Comparison of ENCODE assay signal across 8 cellular contexts in the genomic region with DNA sequence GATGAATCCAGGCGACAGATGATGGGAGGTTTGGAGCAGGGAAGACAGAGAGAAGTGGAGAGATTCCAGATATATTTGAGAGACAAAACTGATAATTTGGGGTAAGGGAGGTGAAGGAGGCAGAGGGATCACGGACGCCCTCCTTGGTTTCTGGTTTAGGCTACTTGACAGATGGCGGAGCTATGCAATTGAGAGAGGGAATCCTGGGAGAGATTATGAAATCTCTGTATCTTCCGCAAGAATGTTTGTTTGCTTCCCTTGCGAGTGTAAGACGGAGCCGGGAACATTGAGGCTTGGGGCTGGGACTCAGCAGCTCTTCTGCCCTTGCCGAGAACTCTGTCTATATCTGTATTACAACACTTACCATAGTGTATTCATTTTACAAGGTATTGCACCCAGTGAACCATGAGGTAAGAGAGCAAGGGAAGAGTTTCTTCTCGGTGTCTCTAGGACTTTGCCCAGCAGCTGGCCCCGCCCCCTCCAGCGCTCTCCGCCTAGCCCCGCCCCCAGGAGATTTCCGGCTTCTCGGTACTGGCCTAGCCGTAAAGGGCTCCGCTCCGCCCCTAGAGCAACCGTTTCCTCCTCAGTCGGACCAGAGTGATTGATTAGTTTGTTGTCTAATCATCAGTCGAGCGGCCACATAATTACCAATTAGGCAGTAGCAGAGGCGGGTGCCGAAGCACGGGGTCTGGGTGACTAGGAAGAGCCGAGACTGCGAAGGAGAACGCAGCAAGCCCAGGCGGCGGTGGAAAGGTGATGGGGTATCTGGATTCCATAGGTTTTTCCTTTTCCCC. TPM values are rescaled to one million over a fixed set of nuclear protein-coding genes. Genes with fewer than 3 reads are reported as not detected.
DNase-seq lines count a peak whose midpoint lies in the region; ATAC-seq and TF ChIP-seq lines count a peak whose summit lies in the region.

A gene with protein sequence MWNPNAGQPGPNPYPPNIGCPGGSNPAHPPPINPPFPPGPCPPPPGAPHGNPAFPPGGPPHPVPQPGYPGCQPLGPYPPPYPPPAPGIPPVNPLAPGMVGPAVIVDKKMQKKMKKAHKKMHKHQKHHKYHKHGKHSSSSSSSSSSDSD (plus strand): TSS at position 695 of the 794 bp plus-strand sequence. CDS start 981 bp downstream, outside the sequence.

- no peak for TF ChIP-seq EP300 in SK-N-SH (IDR thresholded peaks at IDR 0.05; ENCODE audit: borderline replicate concordance in 1 of 2, low read depth in 1 of 2, low read length in 1 of 2)
- TF ChIP-seq EP300 in suprapubic skin (IDR thresholded peaks at IDR 0.05): no peak

- no peaks in the 10 kb centered on the region for H4K20me1 ChIP-seq in SK-N-SH (ENCODE audit: insufficient read depth)

- H3K36me3 ChIP-seq in GM06990 (ENCODE audit: control insufficient read depth, insufficient read depth, low read length): peaks cover 10% of the 10 kb centered on the region
- H3K36me3 ChIP-seq in SK-N-SH (replicated peaks in 1 of 2; ENCODE audit: control insufficient read depth in 1 of 2, insufficient read depth in 2 of 2, low read length in 1 of 2): peaks cover 11 to 17% of the 10 kb centered on the region in 2 experiments
- peaks cover 23% of the 10 kb centered on the region for H3K36me3 ChIP-seq in suprapubic skin

- H3K9me2 ChIP-seq in SK-N-SH: no peaks in the 10 kb centered on the region

- H3K9ac ChIP-seq in SK-N-SH: peak within 1 kb of the TSS; percentile 71

- CTCF ChIA-PET in SK-N-SH (lab: Yijun Ruan, JAX): interaction anchor here (0.7 to 2.7 kb wide), 10 partner anchors 10 to 120 kb away, joined by 3 to 14 read pairs (median 4); a partner anchor contains a TSS

- peak within 1 kb of the TSS; percentile 89 to 92 for H3K27ac ChIP-seq in SK-N-SH (ENCODE audit: low read depth in 2 of 2, low read length in 1 of 2)
- H3K27ac ChIP-seq in suprapubic skin: peak within 1 kb of the TSS; percentile 93

- peaks cover 11% of the 10 kb centered on the region for H3F3A ChIP-seq in SK-N-SH (replicated peaks; ENCODE audit: insufficient read depth)

- H3K4me1 ChIP-seq in SK-N-SH (ENCODE audit: control insufficient read depth in 1 of 2, insufficient read depth in 2 of 2, low read depth in 1 of 2, low read length in 1 of 2): peaks cover 0 to 7% of the 10 kb centered on the region in 2 experiments; a peak in 1 of 4 replicates
- peaks cover 37% of the 10 kb centered on the region for H3K4me1 ChIP-seq in suprapubic skin

- DNase-seq in GM06990 (ENCODE audit: extremely low read depth, insufficient read length) (peak; percentile 93), NCI-H1048 (lab: John Stamatoyannopoulos, UW) (peak; percentile 98), SK-N-SH (peak; percentile 93), germinal center (ENCODE audit: low spot score) (peak; percentile 96), nucleus accumbens (lab: John Stamatoyannopoulos, UW) (peak; percentile 61 to 99 (median 96)), suprapubic skin (ENCODE audit: low spot score in 2 of 2) (peak; percentile 99)
- peak; percentile 99 for DNase-seq in activated naive CD4-positive, alpha-beta T cell treated with anti-CD3 and anti-CD28 coated beads, Interleukin-2, amount 50 U/mL, for 16 hours

- H3K9me3 ChIP-seq in SK-N-SH (no peaks in the 10 kb centered on the region), suprapubic skin (no peaks in the 10 kb centered on the region)

- TF ChIP-seq CTCF in GM06990 (IDR thresholded peaks at IDR 0.05; ENCODE audit: insufficient read depth, low read length, poor library complexity, severe bottlenecking) (no peak), SK-N-SH (IDR thresholded peaks at IDR 0.05) (no peak), suprapubic skin (IDR thresholded peaks at IDR 0.05) (no peak)

- peak; percentile 99 for ATAC-seq in HG02571 (IDR thresholded peaks at IDR 0.05; ENCODE audit: unreplicated experiment)

- peak within 1 kb of the TSS; percentile 88 for H3K4me2 ChIP-seq in SK-N-SH

- peak within 1 kb of the TSS; percentile 78 for H3K4me3 ChIP-seq in GM06990 (replicated peaks; ENCODE audit: low read depth, low read length)
- peak within 1 kb of the TSS; percentile 65 to 72 for H3K4me3 ChIP-seq in SK-N-SH (ENCODE audit: low read depth in 2 of 2, low read length in 1 of 2)
- H3K4me3 ChIP-seq in suprapubic skin: peak within 1 kb of the TSS; percentile 66

- no peak for TF ChIP-seq RAD21 in SK-N-SH (IDR thresholded peaks at IDR 0.05; ENCODE audit: low read length)

- peak; percentile 91 to 95 for TF ChIP-seq POLR2A in suprapubic skin (IDR thresholded peaks at IDR 0.05)

- no peaks in the 10 kb centered on the region for H3K27me3 ChIP-seq in GM06990 (replicated peaks; ENCODE audit: control insufficient read depth, insufficient read depth, low read length)
- H3K27me3 ChIP-seq in SK-N-SH (ENCODE audit: insufficient read depth): no peaks in the 10 kb centered on the region
- no peaks in the 10 kb centered on the region for H3K27me3 ChIP-seq in suprapubic skin

- POLR2A ChIA-PET in SK-N-SH (lab: Yijun Ruan, JAX): interaction anchor here (1.3 to 1.4 kb wide), 5 partner anchors 60 to 120 kb away, joined by 5 to 13 read pairs (median 7); a partner anchor contains a TSS

- H3K79me2 ChIP-seq in SK-N-SH (ENCODE audit: insufficient read depth): peaks cover 34% of the 10 kb centered on the region

- peak within 1 kb of the TSS; percentile 91 for H2AFZ ChIP-seq in SK-N-SH (ENCODE audit: low read depth)

- 2% methylated on average over 31 of the region's 31 CpGs for WGBS in SK-N-SH (ENCODE audit: low lambda C conversion rate)
- 2% methylated on average over 31 of the region's 31 CpGs for WGBS in suprapubic skin

TF ChIP-seq in SK-N-SH, 30 proteins besides CTCF, POLR2A, EP300 and RAD21 (continues in another document):
- TF ChIP-seq GABPA (IDR thresholded peaks at IDR 0.05; ENCODE audit: low read depth): peak; percentile 32; the same call in 1 of the 2 replicates
- TF ChIP-seq MEF2A (IDR thresholded peaks at IDR 0.05; ENCODE audit: borderline replicate concordance, low read depth): no peak
- 0 out of 2 replicates have a peak, but pooled peaks have one; percentile 45 for TF ChIP-seq SIN3A (IDR thresholded peaks at IDR 0.05; ENCODE audit: borderline replicate concordance, low read depth, low read length)
- TF ChIP-seq FOSL2 (IDR thresholded peaks at IDR 0.05; ENCODE audit: borderline replicate concordance, low read depth): no peak
- TF ChIP-seq, protein P1, sequence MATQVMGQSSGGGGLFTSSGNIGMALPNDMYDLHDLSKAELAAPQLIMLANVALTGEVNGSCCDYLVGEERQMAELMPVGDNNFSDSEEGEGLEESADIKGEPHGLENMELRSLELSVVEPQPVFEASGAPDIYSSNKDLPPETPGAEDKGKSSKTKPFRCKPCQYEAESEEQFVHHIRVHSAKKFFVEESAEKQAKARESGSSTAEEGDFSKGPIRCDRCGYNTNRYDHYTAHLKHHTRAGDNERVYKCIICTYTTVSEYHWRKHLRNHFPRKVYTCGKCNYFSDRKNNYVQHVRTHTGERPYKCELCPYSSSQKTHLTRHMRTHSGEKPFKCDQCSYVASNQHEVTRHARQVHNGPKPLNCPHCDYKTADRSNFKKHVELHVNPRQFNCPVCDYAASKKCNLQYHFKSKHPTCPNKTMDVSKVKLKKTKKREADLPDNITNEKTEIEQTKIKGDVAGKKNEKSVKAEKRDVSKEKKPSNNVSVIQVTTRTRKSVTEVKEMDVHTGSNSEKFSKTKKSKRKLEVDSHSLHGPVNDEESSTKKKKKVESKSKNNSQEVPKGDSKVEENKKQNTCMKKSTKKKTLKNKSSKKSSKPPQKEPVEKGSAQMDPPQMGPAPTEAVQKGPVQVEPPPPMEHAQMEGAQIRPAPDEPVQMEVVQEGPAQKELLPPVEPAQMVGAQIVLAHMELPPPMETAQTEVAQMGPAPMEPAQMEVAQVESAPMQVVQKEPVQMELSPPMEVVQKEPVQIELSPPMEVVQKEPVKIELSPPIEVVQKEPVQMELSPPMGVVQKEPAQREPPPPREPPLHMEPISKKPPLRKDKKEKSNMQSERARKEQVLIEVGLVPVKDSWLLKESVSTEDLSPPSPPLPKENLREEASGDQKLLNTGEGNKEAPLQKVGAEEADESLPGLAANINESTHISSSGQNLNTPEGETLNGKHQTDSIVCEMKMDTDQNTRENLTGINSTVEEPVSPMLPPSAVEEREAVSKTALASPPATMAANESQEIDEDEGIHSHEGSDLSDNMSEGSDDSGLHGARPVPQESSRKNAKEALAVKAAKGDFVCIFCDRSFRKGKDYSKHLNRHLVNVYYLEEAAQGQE (IDR thresholded peaks at IDR 0.05; ENCODE audit: low read depth, low read length): no peak
- TF ChIP-seq SMC3 (IDR thresholded peaks at IDR 0.05; ENCODE audit: low read depth, low read length): no peak
- no peak for TF ChIP-seq RCOR1 (IDR thresholded peaks at IDR 0.05; ENCODE audit: low read length)
- TF ChIP-seq GATA2 (CRISPR knock-in tag; IDR thresholded peaks at IDR 0.05): no peak
- TF ChIP-seq, protein P2, sequence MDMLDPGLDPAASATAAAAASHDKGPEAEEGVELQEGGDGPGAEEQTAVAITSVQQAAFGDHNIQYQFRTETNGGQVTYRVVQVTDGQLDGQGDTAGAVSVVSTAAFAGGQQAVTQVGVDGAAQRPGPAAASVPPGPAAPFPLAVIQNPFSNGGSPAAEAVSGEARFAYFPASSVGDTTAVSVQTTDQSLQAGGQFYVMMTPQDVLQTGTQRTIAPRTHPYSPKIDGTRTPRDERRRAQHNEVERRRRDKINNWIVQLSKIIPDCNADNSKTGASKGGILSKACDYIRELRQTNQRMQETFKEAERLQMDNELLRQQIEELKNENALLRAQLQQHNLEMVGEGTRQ (IDR thresholded peaks at IDR 0.05; ENCODE audit: borderline replicate concordance, low read depth, low read length): no peak
- TF ChIP-seq, protein P3, sequence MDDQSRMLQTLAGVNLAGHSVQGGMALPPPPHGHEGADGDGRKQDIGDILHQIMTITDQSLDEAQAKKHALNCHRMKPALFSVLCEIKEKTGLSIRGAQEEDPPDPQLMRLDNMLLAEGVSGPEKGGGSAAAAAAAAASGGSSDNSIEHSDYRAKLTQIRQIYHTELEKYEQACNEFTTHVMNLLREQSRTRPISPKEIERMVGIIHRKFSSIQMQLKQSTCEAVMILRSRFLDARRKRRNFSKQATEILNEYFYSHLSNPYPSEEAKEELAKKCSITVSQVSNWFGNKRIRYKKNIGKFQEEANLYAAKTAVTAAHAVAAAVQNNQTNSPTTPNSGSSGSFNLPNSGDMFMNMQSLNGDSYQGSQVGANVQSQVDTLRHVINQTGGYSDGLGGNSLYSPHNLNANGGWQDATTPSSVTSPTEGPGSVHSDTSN (IDR thresholded peaks at IDR 0.05): peak; percentile 97

RNA-seq across cellular contexts. Expression of the gene that starts here (rescaled TPM):
- polyA plus RNA-seq in SK-N-SH (2012; rRNA removed): 58.5 and 59.3 TPM in 2 replicates
- polyA plus RNA-seq in SK-N-SH (2012; cell fraction: cytosol; rRNA removed): 62.4 and 69.7 TPM in 2 replicates
- 39.6 and 44.1 TPM in 2 replicates for polyA plus RNA-seq in SK-N-SH (2012; cell fraction: nucleus; rRNA removed)
- 10 to 100 TPM; 40.7 to 77.9 (median 57.4) TPM for total RNA-seq in suprapubic skin

Comparison
In these comparisons a context has a peak if more than half of its experiments do, and no peak if none do; other contexts are left out.
1. Peak in every context shown above with its lines: DNase-seq, ATAC-seq, H3K4me3 ChIP-seq and H3K27ac ChIP-seq.